Comparison of ENCODE assay signal across 17 cellular contexts in genomic region chr11:92393218-92393617, GRCh38.
DNase-seq lines count a peak whose midpoint lies in the region; ATAC-seq, FAIRE-seq and TF ChIP-seq lines count a peak whose summit lies in the region.
"Had no signal": no experiment of that assay in that cellular context is flagged by ENCODE, and none has a peak within 500 bp of the region (broad histone marks: within the 10 kb centered on the region; RNA-seq: fewer than 3 reads in every experiment).

No MANE protein-coding gene starts in this region.

- no peak overlapping the region for H3K4me3 ChIP-seq in breast epithelium
- H3K4me3 ChIP-seq: BLaER1 had no signal

- H3K27me3 ChIP-seq in breast epithelium: no peaks in the 10 kb centered on the region
- H3K27me3 ChIP-seq: BLaER1 had no signal

- FAIRE-seq in GM12891 (lab: Jason Lieb, UNC): no peak
- FAIRE-seq: H54 had no signal

- no peaks in the 10 kb centered on the region for H3K4me1 ChIP-seq in breast epithelium
- H3K4me1 ChIP-seq: BLaER1 had no signal

- POLR2A ChIA-PET in MCF 10A (lab: Yijun Ruan, JAX): no interaction called here

- H3K27ac Mint-ChIP-seq in MCF 10A (ENCODE audit: low read depth, unreplicated experiment) (peak overlapping the region; percentile 30), glutamatergic neuron (ENCODE audit: unreplicated experiment) (peak overlapping the region; percentile 85)
- H3K27ac Mint-ChIP-seq: HFFc6 had no signal

- no peak for ATAC-seq in HG03108 (IDR thresholded peaks at IDR 0.05; ENCODE audit: unreplicated experiment)
- ATAC-seq: PC-3 had no signal

- H3K4me3 Mint-ChIP-seq in MCF 10A (ENCODE audit: unreplicated experiment) (no peak overlapping the region), glutamatergic neuron (ENCODE audit: unreplicated experiment) (peak overlapping the region; percentile 35)
- H3K4me3 Mint-ChIP-seq: HFFc6 had no signal

- no TSS peak for BruUV-seq in MCF 10A (replicated peaks; lab: Mats Ljungman, UMichigan)

- intact Hi-C loops in MCF 10A (cut with micrococcal nuclease): no loop called here
- intact Hi-C loops in breast epithelium (cut with DNase I; ENCODE audit: low total_unique reads): no loop called here

- no peak for TF ChIP-seq POLR2A in breast epithelium (IDR thresholded peaks at IDR 0.05)
- no peak for TF ChIP-seq POLR2A in GM12891 (IDR thresholded peaks at IDR 0.05; ENCODE audit: low read depth, low read length)

- no peaks in the 10 kb centered on the region for H3K36me3 ChIP-seq in breast epithelium
- H3K36me3 ChIP-seq: BLaER1 had no signal

- H3K27me3 Mint-ChIP-seq in MCF 10A (ENCODE audit: insufficient read depth, unreplicated experiment) (no peaks in the 10 kb centered on the region), glutamatergic neuron (ENCODE audit: unreplicated experiment) (peaks cover 16% of the 10 kb centered on the region)

- no peaks in the 10 kb centered on the region for H3K4me1 Mint-ChIP-seq in MCF 10A (ENCODE audit: insufficient read depth, unreplicated experiment)
- peaks cover 48% of the 10 kb centered on the region for H3K4me1 Mint-ChIP-seq in glutamatergic neuron (ENCODE audit: low read depth, unreplicated experiment)

- DNase-seq in MCF 10A (ENCODE audit: unreplicated experiment): no peak
- DNase-seq in breast epithelium (ENCODE audit: low spot score in 2 of 2): no peak
- peak; percentile 93 for DNase-seq in NCI-H524 treated with DMSO at 0.1 percent for 48 hours (lab: John Stamatoyannopoulos, UW)
- peak; percentile 36 for DNase-seq in glutamatergic neuron
- no peak for DNase-seq in GM12891 (ENCODE audit: insufficient read length, low spot score)
- no peak for DNase-seq in NCI-H774 (lab: John Stamatoyannopoulos, UW)
- DNase-seq in DMS79 (lab: John Stamatoyannopoulos, UW): no peak
- DNase-seq: HFFc6, IMR-90, Karpas-422, NCI-H1930, NCI-H510A, PC-3 had no signal

- no peaks in the 10 kb centered on the region for H3K9me3 ChIP-seq in breast epithelium
- H3K9me3 ChIP-seq: BLaER1 had no signal

- CTCF ChIA-PET in MCF 10A (lab: Yijun Ruan, JAX): no interaction called here

- H3K27ac ChIP-seq in breast epithelium: no peak overlapping the region
- H3K27ac ChIP-seq: BLaER1, RWPE1 had no signal

- no peak for TF ChIP-seq CTCF in MCF 10A (IDR thresholded peaks at IDR 0.05; ENCODE audit: unreplicated experiment)
- no peak for TF ChIP-seq CTCF in breast epithelium (IDR thresholded peaks at IDR 0.05)
- no peak for TF ChIP-seq CTCF in glutamatergic neuron (IDR thresholded peaks at IDR 0.05; ENCODE audit: partially characterized antibody, unreplicated experiment)

- H3K9me3 Mint-ChIP-seq in MCF 10A (ENCODE audit: unreplicated experiment) (no peaks in the 10 kb centered on the region), glutamatergic neuron (ENCODE audit: unreplicated experiment) (peaks cover 2% of the 10 kb centered on the region)
- H3K9me3 Mint-ChIP-seq: HFFc6 had no signal

- H3K36me3 Mint-ChIP-seq in MCF 10A (ENCODE audit: insufficient read depth, unreplicated experiment) (no peaks in the 10 kb centered on the region), glutamatergic neuron (ENCODE audit: unreplicated experiment) (peaks cover 5% of the 10 kb centered on the region)

TF ChIP-seq in GM12891, 5 proteins besides CTCF, POLR2A, EP300 and RAD21:
- TF ChIP-seq SPI1 (IDR thresholded peaks at IDR 0.05; ENCODE audit: low read depth, low read length) (no peak), PAX5 (IDR thresholded peaks at IDR 0.05; ENCODE audit: insufficient read depth, low read length, severe bottlenecking) (no peak), POU2F2 (IDR thresholded peaks at IDR 0.05; ENCODE audit: low read depth, low read length) (no peak), TAF1 (IDR thresholded peaks at IDR 0.05; ENCODE audit: low read depth, low read length) (no peak), POLR2AphosphoS5 (IDR thresholded peaks at IDR 0.05; ENCODE audit: low read depth, low read length) (no peak)

Comparison
In these comparisons a context has a peak if more than half of its experiments do, and no peak if none do; other contexts are left out.
1. DNase-seq: peak in NCI-H524 treated with DMSO at 0.1 percent for 48 hours (single experiment) and glutamatergic neuron (single experiment); none in MCF 10A (single experiment), breast epithelium (0 of 2), GM12891 (single experiment), NCI-H774 (single experiment) and DMS79 (single experiment).